ENCODE assay signal across 13 cellular contexts in genomic region chr7:77482015-77482414, GRCh38. TPM values are rescaled to one million over a fixed set of nuclear protein-coding genes. Genes with fewer than 3 reads are reported as not detected.
DNase-seq lines count a peak whose midpoint lies in the region; ATAC-seq and TF ChIP-seq lines count a peak whose summit lies in the region.
"Had no signal": no experiment of that assay in that cellular context is flagged by ENCODE, and none has a peak within 500 bp of the region (broad histone marks: within the 10 kb centered on the region; RNA-seq: fewer than 3 reads in every experiment).

No MANE protein-coding gene starts in this region.

- intact Hi-C loops in heart left ventricle (cut with DNase I): no loop called here

- 78 to 96% (median 86%) methylated on average over 3 of the region's 3 CpGs for WGBS in heart left ventricle, 4 donors

- no peak for TF ChIP-seq CTCF in heart left ventricle (IDR thresholded peaks at IDR 0.05)

- H3K4me1 ChIP-seq in mucosa of rectum (ENCODE audit: control insufficient read depth in 2 of 2, insufficient read depth in 2 of 2, low read length in 2 of 2) (peaks cover 7 to 18% of the 10 kb centered on the region in 2 donors), heart left ventricle (no peaks in the 10 kb centered on the region)

- no peak overlapping the region for H3K4me3 ChIP-seq in mucosa of rectum (ENCODE audit: low read length in 2 of 2)
- no peak overlapping the region for H3K4me3 ChIP-seq in heart left ventricle

- H3K9ac ChIP-seq in mucosa of rectum (ENCODE audit: low read depth in 1 of 2, low read length in 2 of 2): no peak overlapping the region
- H3K9ac ChIP-seq: SK-N-SH had no signal

- no peak for ATAC-seq in HG02981 (IDR thresholded peaks at IDR 0.05; ENCODE audit: unreplicated experiment)
- ATAC-seq in heart left ventricle: no peak
- ATAC-seq: activated naive CD4-positive, alpha-beta T cell treated with anti-CD3 and anti-CD28 coated beads, Interleukin-2, amount 50 U/mL, for 72 hours had no signal

- H3K27ac ChIP-seq in epithelial cell of prostate: peak overlapping the region; percentile 84
- H3K27ac ChIP-seq in mucosa of rectum (ENCODE audit: low read depth in 2 of 2, low read length in 2 of 2): peak overlapping the region; percentile 76 to 80
- no peak overlapping the region for H3K27ac ChIP-seq in heart left ventricle

- no peak for TF ChIP-seq POLR2A in heart left ventricle (IDR thresholded peaks at IDR 0.05)

- H3K9me3 ChIP-seq in mucosa of rectum (ENCODE audit: control insufficient read depth in 2 of 2, low read length in 2 of 2) (no peaks in the 10 kb centered on the region), heart left ventricle (no peaks in the 10 kb centered on the region)
- H3K9me3 ChIP-seq: SK-N-SH had no signal

- H3K27me3 ChIP-seq in mucosa of rectum (ENCODE audit: control insufficient read depth in 2 of 2, insufficient read depth in 2 of 2, low read length in 2 of 2) (no peaks in the 10 kb centered on the region), heart left ventricle (no peaks in the 10 kb centered on the region)

- H3K36me3 ChIP-seq in mucosa of rectum (ENCODE audit: control insufficient read depth in 2 of 2, insufficient read depth in 2 of 2, low read length in 2 of 2) (no peaks in the 10 kb centered on the region), heart left ventricle (no peaks in the 10 kb centered on the region)

- DNase-seq in Daoy (ENCODE audit: low read depth) (peak; percentile 4), NCI-H69 (lab: John Stamatoyannopoulos, UW) (peak; percentile 53), epithelial cell of prostate (ENCODE audit: low read depth, low spot score) (peak; percentile 79), KG1 (lab: John Stamatoyannopoulos, UW) (no peak), A172 (ENCODE audit: low spot score) (no peak), heart left ventricle (no peak)
- DNase-seq: activated CD4-positive, alpha-beta T cell treated with anti-CD3 and anti-CD28 coated beads for 48 hours; NCI-H446; SK-N-SH; stimulated activated naive CD4-positive, alpha-beta T cell treated with Interleukin-2 at 50 U/mL for 16 hours had no signal

RNA-seq across cellular contexts. Expression of gene PTPN12, which starts 55.1 kb away (rescaled TPM):
- 16.2 and 24.7 TPM in 2 replicates for total RNA-seq in Daoy (2014; rRNA removed; shearing (Covaris generic))
- 28.3 and 30.3 TPM in 2 replicates for total RNA-seq in A172 (2014; rRNA removed; shearing (Covaris generic))
- 10 to 100 TPM; 36.5 to 83.9 (median 42.0) TPM for total RNA-seq in heart left ventricle
- 10 to 100 TPM; 33.9 to 35.1 TPM for polyA plus RNA-seq in heart left ventricle

Comparison
In these comparisons a context has a peak if more than half of its experiments do, and no peak if none do; other contexts are left out.
1. DNase-seq: peak in Daoy (single experiment), NCI-H69 (single experiment) and epithelial cell of prostate (single experiment); none in KG1 (single experiment), A172 (single experiment) and heart left ventricle (0 of 5).
2. H3K27ac ChIP-seq: peak in epithelial cell of prostate (single experiment) and mucosa of rectum (2 of 2); none in heart left ventricle (0 of 12).